9 cellular contexts compared by ENCODE assay signal in genomic region chr1:229227298-229227919, GRCh38. TPM values are rescaled to one million over a fixed set of nuclear protein-coding genes. Genes with fewer than 3 reads are reported as not detected.
DNase-seq lines count a peak whose midpoint lies in the region; ATAC-seq and TF ChIP-seq lines count a peak whose summit lies in the region.
"Had no signal": no experiment of that assay in that cellular context is flagged by ENCODE, and none has a peak within 500 bp of the region (broad histone marks: within the 10 kb centered on the region; RNA-seq: fewer than 3 reads in every experiment).

No MANE protein-coding gene starts in this region.

- H3K9me3 Mint-ChIP-seq in naive thymus-derived CD4-positive, alpha-beta T cell: no peaks in the 10 kb centered on the region
- H3K9me3 Mint-ChIP-seq in stimulated activated naive B cell treated with anti-CD40 and anti-IgM and Interleukin-4, amounts not matched to agents 10 μg/mL and 1 μg/mL and 100 μg/mL, for 72 hours: no peaks in the 10 kb centered on the region

- POLR2A ChIA-PET in naive thymus-derived CD4-positive, alpha-beta T cell (lab: Charles Lee): interaction anchor here (0.6 to 3.6 kb wide), 2 partner anchors 27 to 491 kb away, joined by 3 to 25 read pairs; no protein-coding TSS in a partner anchor

- peaks cover 4 to 33% (median 22%) of the 10 kb centered on the region in 7 donors for H3K4me1 Mint-ChIP-seq in naive thymus-derived CD4-positive, alpha-beta T cell
- peaks cover 13 to 31% of the 10 kb centered on the region in 2 donors for H3K4me1 Mint-ChIP-seq in stimulated activated naive B cell treated with anti-CD40 and anti-IgM and Interleukin-4, amounts not matched to agents 10 μg/mL and 1 μg/mL and 100 μg/mL, for 72 hours

- no peak overlapping the region for H3K4me3 ChIP-seq in OCI-LY1 (ENCODE audit: low read depth, low read length, poor library complexity, severe bottlenecking)
- no peak overlapping the region for H3K4me3 ChIP-seq in naive thymus-derived CD4-positive, alpha-beta T cell (ENCODE audit: low read length)
- H3K4me3 ChIP-seq: SK-N-MC had no signal

- no peak overlapping the region for H2AFZ ChIP-seq in OCI-LY1 (ENCODE audit: low read length)

- H3K4me3 Mint-ChIP-seq in naive thymus-derived CD4-positive, alpha-beta T cell: peak overlapping the region in 5 of 10 donors; percentile 12 to 63 (median 33)
- H3K4me3 Mint-ChIP-seq in stimulated activated naive B cell treated with anti-CD40 and anti-IgM and Interleukin-4, amounts not matched to agents 10 μg/mL and 1 μg/mL and 100 μg/mL, for 72 hours: no peak overlapping the region

- DNase-seq in DMS 273 treated with DMSO at 0.1 percent for 48 hours (lab: John Stamatoyannopoulos, UW) (peak; percentile 38), activated T-cell treated with anti-CD3 and anti-CD28 coated beads for 1 hour (ENCODE audit: low read depth) (peak; percentile 78), epidermal melanocyte (ENCODE audit: insufficient read length, low spot score) (peak; percentile 63)
- peak; percentile 64 to 85 (median 80) for DNase-seq in naive thymus-derived CD4-positive, alpha-beta T cell
- peak; percentile 56 for DNase-seq in stimulated activated naive B cell treated with anti-CD40 and anti-IgM and Interleukin-4, amounts not matched to agents 10 μg/mL and 1 μg/mL and 100 μg/mL, for 72 hours

- H3K9me3 ChIP-seq in KOPT-K1 (ENCODE audit: insufficient read depth, low read length, poor library complexity, severe bottlenecking): no peaks in the 10 kb centered on the region
- no peaks in the 10 kb centered on the region for H3K9me3 ChIP-seq in OCI-LY1 (ENCODE audit: low read length)
- H3K9me3 ChIP-seq in naive thymus-derived CD4-positive, alpha-beta T cell (ENCODE audit: control insufficient read depth in 2 of 3, low read length in 3 of 3): no peaks in the 10 kb centered on the region

- H3K36me3 ChIP-seq in KOPT-K1 (ENCODE audit: insufficient read depth, low read length): no peaks in the 10 kb centered on the region
- no peaks in the 10 kb centered on the region for H3K36me3 ChIP-seq in OCI-LY1 (ENCODE audit: insufficient read depth, low read length)
- no peaks in the 10 kb centered on the region for H3K36me3 ChIP-seq in naive thymus-derived CD4-positive, alpha-beta T cell (ENCODE audit: control insufficient read depth in 2 of 3, insufficient read depth in 3 of 3, low read length in 3 of 3)

- H3K27ac Mint-ChIP-seq in naive thymus-derived CD4-positive, alpha-beta T cell: peak overlapping the region in 6 of 9 donors; percentile 3 to 75 (median 25)
- H3K27ac Mint-ChIP-seq in stimulated activated naive B cell treated with anti-CD40 and anti-IgM and Interleukin-4, amounts not matched to agents 10 μg/mL and 1 μg/mL and 100 μg/mL, for 72 hours: no peak overlapping the region

- CTCF ChIA-PET in naive thymus-derived CD4-positive, alpha-beta T cell (lab: Charles Lee): interaction anchor here (0.6 to 7.0 kb wide), 27 partner anchors 9 to 998 kb away, joined by 3 to 106 read pairs (median 4); partner anchors contain the start of gene RHOU

- peaks cover 0 to 32% (median 5%) of the 10 kb centered on the region in 5 donors for H3K27me3 Mint-ChIP-seq in naive thymus-derived CD4-positive, alpha-beta T cell
- peaks cover 25 to 34% of the 10 kb centered on the region in 2 donors for H3K27me3 Mint-ChIP-seq in stimulated activated naive B cell treated with anti-CD40 and anti-IgM and Interleukin-4, amounts not matched to agents 10 μg/mL and 1 μg/mL and 100 μg/mL, for 72 hours

- H3K9me2 ChIP-seq in OCI-LY1 (ENCODE audit: low read depth, low read length): no peaks in the 10 kb centered on the region

- H3K4me2 ChIP-seq in OCI-LY1 (ENCODE audit: low read length): no peak overlapping the region

- no peaks in the 10 kb centered on the region for H4K20me1 ChIP-seq in OCI-LY1 (ENCODE audit: insufficient read depth, low read length)

- intact Hi-C loops in naive thymus-derived CD4-positive, alpha-beta T cell (cut with micrococcal nuclease): loop anchor here (1.0 to 10.0 kb wide), 7 partner anchors 28 to 723 kb away; partner anchors contain the start of gene RHOU (in 2 of the 2)

- no peaks in the 10 kb centered on the region for H3K36me3 Mint-ChIP-seq in naive thymus-derived CD4-positive, alpha-beta T cell
- no peaks in the 10 kb centered on the region for H3K36me3 Mint-ChIP-seq in stimulated activated naive B cell treated with anti-CD40 and anti-IgM and Interleukin-4, amounts not matched to agents 10 μg/mL and 1 μg/mL and 100 μg/mL, for 72 hours

- H3K79me2 ChIP-seq in OCI-LY1 (ENCODE audit: insufficient read depth, low read length): no peaks in the 10 kb centered on the region

- peak; percentile 96 for TF ChIP-seq CTCF in OCI-LY1 (IDR thresholded peaks at IDR 0.05; ENCODE audit: low read length)

- no peaks in the 10 kb centered on the region for H3K4me1 ChIP-seq in OCI-LY1 (ENCODE audit: insufficient read depth, low read length, severe bottlenecking)
- peaks cover 0 to 4% of the 10 kb centered on the region in 2 donors for H3K4me1 ChIP-seq in naive thymus-derived CD4-positive, alpha-beta T cell (ENCODE audit: control insufficient read depth in 2 of 2, insufficient read depth in 2 of 2, low read length in 2 of 2)

- H3K27me3 ChIP-seq in OCI-LY1 (ENCODE audit: insufficient read depth, low read length): no peaks in the 10 kb centered on the region
- no peaks in the 10 kb centered on the region for H3K27me3 ChIP-seq in naive thymus-derived CD4-positive, alpha-beta T cell (ENCODE audit: control insufficient read depth in 2 of 2, insufficient read depth in 2 of 2, low read length in 2 of 2)

- H3K27ac ChIP-seq in KOPT-K1 (ENCODE audit: low read depth, low read length, poor library complexity, severe bottlenecking) (peak overlapping the region; percentile 4), OCI-LY1 (ENCODE audit: low read depth, low read length, poor library complexity, severe bottlenecking) (no peak overlapping the region)
- H3K27ac ChIP-seq in naive thymus-derived CD4-positive, alpha-beta T cell (ENCODE audit: low read depth, low read length): no peak overlapping the region
- H3K27ac ChIP-seq: SK-N-MC had no signal

- H3F3A ChIP-seq in OCI-LY1 (ENCODE audit: insufficient read depth, low read length): no peaks in the 10 kb centered on the region

- ATAC-seq in naive thymus-derived CD4-positive, alpha-beta T cell: peak; percentile 86
- peak; percentile 48 to 50 for ATAC-seq in stimulated activated naive B cell treated with anti-CD40 and anti-IgM and Interleukin-4, amounts not matched to agents 10 μg/mL and 1 μg/mL and 100 μg/mL, for 72 hours (replicated peaks)
- no peak for ATAC-seq in HG03460 (IDR thresholded peaks at IDR 0.05; ENCODE audit: unreplicated experiment)

- no peak overlapping the region for H3K9ac ChIP-seq in OCI-LY1 (ENCODE audit: low read length)

RNA-seq across cellular contexts. Expression of gene RAB4A, which starts 43.5 kb away (rescaled TPM):
- 10 to 100 TPM; 24.0 to 47.9 (median 36.9) TPM for total RNA-seq in naive thymus-derived CD4-positive, alpha-beta T cell
- 10 to 100 TPM in 1 of 2 donors, 1 to 10 TPM in 1; 9.6 to 11.0 TPM for polyA plus RNA-seq in naive thymus-derived CD4-positive, alpha-beta T cell
